ENCODE assay signal across 11 cellular contexts in the genomic region with DNA sequence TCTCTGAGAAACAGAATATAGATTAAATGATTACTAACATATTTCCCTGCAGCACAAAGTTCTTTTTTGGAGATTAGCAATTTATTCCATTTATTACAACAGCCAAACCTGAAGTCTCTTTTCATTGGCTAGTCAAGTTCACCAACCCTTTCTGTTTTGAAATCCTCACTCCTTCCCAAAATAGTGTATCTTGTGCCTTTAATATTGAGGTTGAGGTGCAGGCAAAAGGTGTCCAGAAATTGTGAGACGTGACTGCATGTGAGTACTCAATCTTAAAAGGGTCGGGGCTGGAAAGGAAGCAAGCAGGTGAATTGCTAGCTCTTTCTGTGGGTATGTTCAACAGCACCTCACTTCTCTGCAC. TPM values are rescaled to one million over a fixed set of nuclear protein-coding genes. Genes with fewer than 3 reads are reported as not detected.
DNase-seq lines count a peak whose midpoint lies in the region; ATAC-seq, FAIRE-seq and TF ChIP-seq lines count a peak whose summit lies in the region.
"Had no signal": no experiment of that assay in that cellular context is flagged by ENCODE, and none has a peak within 500 bp of the region (broad histone marks: within the 10 kb centered on the region; RNA-seq: fewer than 3 reads in every experiment).

No MANE protein-coding gene starts in this region.

- H2AFZ ChIP-seq in keratinocyte (ENCODE audit: control insufficient read depth, low read length), result peak overlapping the region; percentile 37

- H3K36me3 ChIP-seq in keratinocyte (ENCODE audit: control insufficient read depth in 2 of 2, extremely low read depth in 1 of 2, insufficient read depth in 2 of 2, low read length in 2 of 2) (no peaks in the 10 kb centered on the region), stomach smooth muscle (ENCODE audit: control insufficient read depth in 2 of 2, insufficient read depth in 2 of 2, low read length in 2 of 2) (no peaks in the 10 kb centered on the region)

- H3K27ac Mint-ChIP-seq in activated naive CD8-positive, alpha-beta T cell, result peak overlapping the region; percentile 99

- DNase-seq in NOMO-1 treated with DMSO at 0.1 percent for 48 hours (lab: John Stamatoyannopoulos, UW; ENCODE audit: unreplicated experiment) (peak; percentile 11), NOMO-1 treated with dmso at 0.1 percent for 144 hours (lab: John Stamatoyannopoulos, UW; ENCODE audit: unreplicated experiment) (no peak), keratinocyte (ENCODE audit: low read depth, low spot score) (no peak), activated gamma-delta T cell (lab: John Stamatoyannopoulos, UW) (no peak), iPS-NIHi7 (ENCODE audit: extremely low spot score) (no peak)
- DNase-seq: activated CD8-positive, alpha-beta memory T cell treated with anti-CD3 and anti-CD28 coated beads, Interleukin-2, amount 50 U/mL, for 4 hours had no signal

- ATAC-seq in GM18909 (IDR thresholded peaks at IDR 0.05; ENCODE audit: poor library complexity, unreplicated experiment), result no peak

- H3K9me3 ChIP-seq in keratinocyte (ENCODE audit: control insufficient read depth, low read depth, low read length), result no peaks in the 10 kb centered on the region
- no peaks in the 10 kb centered on the region for H3K9me3 ChIP-seq in stomach smooth muscle (ENCODE audit: control insufficient read depth in 2 of 2, low read length in 2 of 2)

- no peaks in the 10 kb centered on the region for H3K9me3 Mint-ChIP-seq in activated naive CD8-positive, alpha-beta T cell (ENCODE audit: low read depth)
- H3K9me3 Mint-ChIP-seq: dendritic cell treated with granulocyte-macrophage colony-stimulating factor and Interleukin-4, amounts not matched to agents 40 ng/mL and 50 ng/mL, for 4 days had no signal

- no peaks in the 10 kb centered on the region for H4K20me1 ChIP-seq in keratinocyte (ENCODE audit: control insufficient read depth, extremely low read depth, insufficient read depth, low read length)

- FAIRE-seq in keratinocyte (lab: Jason Lieb, UNC), result no peak
- FAIRE-seq: A204.1 had no signal

- peak overlapping the region; percentile 74 for H3K4me2 ChIP-seq in keratinocyte (ENCODE audit: control insufficient read depth, extremely low read depth, insufficient read depth, low read depth, low read length)

- peaks cover 79% of the 10 kb centered on the region for H3K4me1 Mint-ChIP-seq in activated naive CD8-positive, alpha-beta T cell (ENCODE audit: low read depth)

- H3K36me3 Mint-ChIP-seq in activated naive CD8-positive, alpha-beta T cell, result peaks cover 9% of the 10 kb centered on the region

- no peaks in the 10 kb centered on the region for H3K27me3 ChIP-seq in keratinocyte (ENCODE audit: control insufficient read depth, extremely low read depth, insufficient read depth, low read length)
- no peaks in the 10 kb centered on the region for H3K27me3 ChIP-seq in stomach smooth muscle (ENCODE audit: control insufficient read depth in 1 of 2, insufficient read depth in 2 of 2, low read length in 2 of 2)

- H3K4me1 ChIP-seq in keratinocyte (ENCODE audit: control insufficient read depth, extremely low read depth, insufficient read depth, low read length) (peaks cover 44% of the 10 kb centered on the region), stomach smooth muscle (ENCODE audit: control insufficient read depth, insufficient read depth, low read length) (peaks cover 27% of the 10 kb centered on the region)

- H3K79me2 ChIP-seq in keratinocyte (ENCODE audit: control insufficient read depth, insufficient read depth, low read length), result no peaks in the 10 kb centered on the region

- H3K4me3 Mint-ChIP-seq in activated naive CD8-positive, alpha-beta T cell, result peak overlapping the region; percentile 24
- H3K4me3 Mint-ChIP-seq: dendritic cell treated with granulocyte-macrophage colony-stimulating factor and Interleukin-4, amounts not matched to agents 40 ng/mL and 50 ng/mL, for 4 days had no signal

- TF ChIP-seq CTCF in keratinocyte (optimal IDR thresholded peaks at IDR 0.05 in 1 of 3, IDR thresholded peaks at IDR 0.05 in 1 of 3, conservative IDR thresholded peaks at IDR 0.05 in 1 of 3; ENCODE audit: extremely low read depth in 1 of 3, insufficient read depth in 2 of 3, low read length in 3 of 3), result no peak

- dilution Hi-C loops in keratinocyte (cut with MboI; ENCODE audit: extremely low pct_ligation_motif_present, low sequenced_read_pairs), result no loop called here

- H3K9ac ChIP-seq in keratinocyte (ENCODE audit: control insufficient read depth, extremely low read depth, insufficient read depth, low read length) (no peak overlapping the region), stomach smooth muscle (ENCODE audit: low read length in 2 of 2) (peak overlapping the region in 1 of 2 donors; percentile 36)

- peak overlapping the region; percentile 76 for H3K27ac ChIP-seq in keratinocyte (ENCODE audit: control insufficient read depth, insufficient read depth, low read length)
- peak overlapping the region; percentile 73 for H3K27ac ChIP-seq in stomach smooth muscle (ENCODE audit: low read length)

- peak overlapping the region in 1 of 3 experiments; percentile 48 for H3K4me3 ChIP-seq in keratinocyte (ENCODE audit: control insufficient read depth in 2 of 3, extremely low read depth in 1 of 3, insufficient read depth in 2 of 3, low read depth in 1 of 3, low read length in 3 of 3)
- peak overlapping the region in 1 of 2 donors; percentile 70 for H3K4me3 ChIP-seq in stomach smooth muscle (ENCODE audit: low read length in 2 of 2)

- H3K9me1 ChIP-seq in keratinocyte (ENCODE audit: control insufficient read depth, extremely low read depth, insufficient read depth, low read length), result no peaks in the 10 kb centered on the region

- no peaks in the 10 kb centered on the region for H3K27me3 Mint-ChIP-seq in activated naive CD8-positive, alpha-beta T cell
- H3K27me3 Mint-ChIP-seq: dendritic cell treated with granulocyte-macrophage colony-stimulating factor and Interleukin-4, amounts not matched to agents 40 ng/mL and 50 ng/mL, for 4 days had no signal

RNA-seq across cellular contexts. Expression of gene FOXN3, which starts 11.1 kb away (rescaled TPM):
- polyA plus RNA-seq in keratinocyte, result 10.1 to 10.6 TPM (median 10.2 TPM) in 3 replicates
- polyA plus RNA-seq in keratinocyte (2011; ENCODE audit: low read depth), result 5.7 TPM
- 11.2 and 11.5 TPM in 2 replicates for polyA plus RNA-seq in keratinocyte (2011; cell fraction: cytosol; rRNA removed)
- polyA plus RNA-seq in keratinocyte (2011; cell fraction: nucleus; rRNA removed), result 10.5 and 13.4 TPM in 2 replicates
- 8.1 and 9.7 TPM in 2 replicates for polyA plus RNA-seq in keratinocyte (2012; ENCODE audit: low replicate concordance)
- polyA minus RNA-seq in keratinocyte, result 27.5 to 28.6 TPM (median 28.3 TPM) in 3 replicates
- 14.6 TPM for polyA minus RNA-seq in keratinocyte (2011; cell fraction: cytosol; rRNA and poly(A)+ RNA removed)
- 29.0 and 31.9 TPM in 2 replicates for polyA minus RNA-seq in keratinocyte (2011; cell fraction: nucleus; rRNA and poly(A)+ RNA removed)
